8 cellular contexts compared by ENCODE assay signal in genomic region chr19:16324384-16325160, GRCh38. TPM values are rescaled to one million over a fixed set of nuclear protein-coding genes. Genes with fewer than 3 reads are reported as not detected.
A peak's percentile ranks its signal among the peaks of the same experiment; 100 is the strongest.
DNase-seq lines count a peak whose midpoint lies in the region; ATAC-seq and TF ChIP-seq lines count a peak whose summit lies in the region.

Gene KLF2 (plus strand): TSS chr19:16324826. CDS start chr19:16324924, 98 bp downstream.

- H3K27me3 ChIP-seq in adrenal gland (no peaks in the 10 kb centered on the region), psoas muscle (ENCODE audit: insufficient read depth in 3 of 3, low read length in 2 of 3) (no peaks in the 10 kb centered on the region), upper lobe of right lung (no peaks in the 10 kb centered on the region)

- H3K36me3 ChIP-seq in adrenal gland (replicated peaks in 1 of 2) (peaks cover 0 to 18% of the 10 kb centered on the region in 2 donors), psoas muscle (ENCODE audit: insufficient read depth in 1 of 2, low read depth in 1 of 2) (peaks cover 0 to 16% of the 10 kb centered on the region in 2 donors), upper lobe of right lung (peaks cover 15% of the 10 kb centered on the region)

- TF ChIP-seq CTCF in adrenal gland (IDR thresholded peaks at IDR 0.05) (no peak), psoas muscle (IDR thresholded peaks at IDR 0.05) (no peak), upper lobe of right lung (IDR thresholded peaks at IDR 0.05) (no peak)

- peak within 1 kb of the TSS in 3 of 4 donors; percentile 33 to 95 (median 94) for H3K4me3 ChIP-seq in adrenal gland
- H3K4me3 ChIP-seq in psoas muscle = peak within 1 kb of the TSS; percentile 80
- peak within 1 kb of the TSS; percentile 71 for H3K4me3 ChIP-seq in upper lobe of right lung

- H3K9me3 ChIP-seq in adrenal gland (replicated peaks in 1 of 3) (no peaks in the 10 kb centered on the region), psoas muscle (no peaks in the 10 kb centered on the region), upper lobe of right lung (no peaks in the 10 kb centered on the region)

- WGBS in adrenal gland, 4 donors = 0 to 1% (median 0%) methylated on average over 13 to 105 of the region's 105 CpGs; no CpG with 5 or more reads in 1 of the 4 donors
- WGBS in psoas muscle, 3 donors = 1% methylated on average over 33 to 105 of the region's 105 CpGs

- ATAC-seq in GM21526 (IDR thresholded peaks at IDR 0.05; ENCODE audit: low FRiP score, unreplicated experiment) = peak; percentile 57
- ATAC-seq in left ventricle myocardium superior = peak; percentile 87
- peak; percentile 85 to 88 (median 86) for ATAC-seq in psoas muscle
- ATAC-seq in upper lobe of right lung = peak; percentile 89

- H3K27ac ChIP-seq in adrenal gland (peak within 1 kb of the TSS in 4 of 5 donors; percentile 89 to 98 (median 93)), psoas muscle (peak within 1 kb of the TSS; percentile 91), upper lobe of right lung (peak within 1 kb of the TSS; percentile 96)

- peaks cover 0 to 23% of the 10 kb centered on the region in 2 donors for H3K4me1 ChIP-seq in adrenal gland (replicated peaks in 1 of 2)
- peaks cover 12% of the 10 kb centered on the region for H3K4me1 ChIP-seq in psoas muscle
- H3K4me1 ChIP-seq in upper lobe of right lung = peaks cover 23% of the 10 kb centered on the region

- TF ChIP-seq EP300 in Ishikawa (IDR thresholded peaks at IDR 0.05; ENCODE audit: borderline replicate concordance) = no peak

- TF ChIP-seq POLR2A in adrenal gland (IDR thresholded peaks at IDR 0.05) = peak; percentile 91 to 95

- intact Hi-C loops in adrenal gland (cut with DNase I) = loop anchor here (10.0 kb wide), 1 partner anchor 70 kb away; no protein-coding TSS in a partner anchor
- intact Hi-C loops in left ventricle myocardium superior (cut with micrococcal nuclease) = no loop called here
- intact Hi-C loops in psoas muscle (cut with DNase I) = loop anchor here (2.0 to 5.0 kb wide), 4 partner anchors 38 to 77 kb away; no protein-coding TSS in a partner anchor
- intact Hi-C loops in upper lobe of right lung (cut with DNase I) = no loop called here

- DNase-seq in EH (ENCODE audit: low read depth) (peak; percentile 95), T-helper 1 cell (peak; percentile 92 to 97 (median 93)), adrenal gland (peak; percentile 92 to 94 (median 94)), left ventricle myocardium superior (peak; percentile 97), psoas muscle (peak; percentile 96 to 98), upper lobe of right lung (peak; percentile 98)

- no peak for TF ChIP-seq RAD21 in Ishikawa (IDR thresholded peaks at IDR 0.05; ENCODE audit: low read depth)

TF ChIP-seq in Ishikawa, 13 proteins besides CTCF, POLR2A, EP300 and RAD21:
- no peak for TF ChIP-seq TAF1 (IDR thresholded peaks at IDR 0.05; ENCODE audit: low read depth)
- TF ChIP-seq TEAD4 (IDR thresholded peaks at IDR 0.05) = no peak
- TF ChIP-seq USF1 (IDR thresholded peaks at IDR 0.05) = no peak
- 0 out of 2 replicates have a peak, but pooled peaks have one; percentile 5 for TF ChIP-seq MAX (IDR thresholded peaks at IDR 0.05)
- TF ChIP-seq FOXM1 (IDR thresholded peaks at IDR 0.05; ENCODE audit: borderline replicate concordance, low read depth) = no peak
- TF ChIP-seq EGR1 (IDR thresholded peaks at IDR 0.05) = 0 out of 2 replicates have a peak, but pooled peaks have one; percentile 34

RNA-seq across cellular contexts. Expression of gene KLF2, which starts in this region (rescaled TPM):
- total RNA-seq in adrenal gland (10 to 100 TPM in 7 of 8 donors, 1 to 10 TPM in 1; 3.4 to 52.3 (median 27.0) TPM), left ventricle myocardium superior (72.1 TPM), psoas muscle (10 to 100 TPM; 12.7 to 35.4 (median 24.0) TPM), upper lobe of right lung (198 TPM)
- polyA plus RNA-seq in adrenal gland (10 to 100 TPM in 1 of 3 donors, 1 to 10 TPM in 2; 7.0 to 29.3 (median 9.6) TPM), psoas muscle (10 to 100 TPM in 1 of 3 donors, 1 to 10 TPM in 2; 3.3 to 24.2 (median 5.3) TPM)

Comparison
In these comparisons a context has a peak if more than half of its experiments do, and no peak if none do; other contexts are left out.
1. Peak in every context shown above with its lines: DNase-seq, ATAC-seq, H3K4me3 ChIP-seq and H3K27ac ChIP-seq.
2. intact Hi-C loops: an anchor here in adrenal gland (10.0 kb wide) and psoas muscle (2.0 to 5.0 kb wide); none called in left ventricle myocardium superior and upper lobe of right lung.